Comparison of ENCODE assay signal across 9 cellular contexts in genomic region chr3:161310649-161311423, GRCh38.
DNase-seq lines count a peak whose midpoint lies in the region; ATAC-seq lines count a peak whose summit lies in the region.
"Had no signal": no experiment of that assay in that cellular context is flagged by ENCODE, and none has a peak within 500 bp of the region (broad histone marks: within the 10 kb centered on the region; RNA-seq: fewer than 3 reads in every experiment).

No MANE protein-coding gene starts in this region.

- DNase-seq in activated CD4-positive, alpha-beta T cell treated with anti-CD3 and anti-CD28 coated beads for 48 hours = peak; percentile 64
- DNase-seq in stimulated activated CD4-positive, alpha-beta T cell treated with anti-CD3 and anti-CD28 coated beads, Interleukin-1b, Interleukin-23, amount 100 ng/mL, for 48 hours = peak; percentile 54
- no peak for DNase-seq in D341Med (ENCODE audit: low spot score)
- no peak for DNase-seq in islet precursor cell
- DNase-seq in ACHN = no peak
- DNase-seq in NCI-H748 (lab: John Stamatoyannopoulos, UW; ENCODE audit: unreplicated experiment) = no peak

- ATAC-seq in GM18873 (IDR thresholded peaks at IDR 0.05; ENCODE audit: low FRiP score, unreplicated experiment) = peak; percentile 80
- ATAC-seq in HG02970 (IDR thresholded peaks at IDR 0.05; ENCODE audit: low FRiP score, unreplicated experiment) = peak; percentile 72
- ATAC-seq: HCT116 had no signal

- in situ Hi-C loops in ACHN (cut with HindIII; ENCODE audit: low pct_ligation_motif_present, low pct_unique_long_range_greater_than_20kb, low sequenced_read_pairs) = no loop called here

Comparison
In these comparisons a context has a peak if more than half of its experiments do, and no peak if none do; other contexts are left out.
1. DNase-seq: peak in activated CD4-positive, alpha-beta T cell treated with anti-CD3 and anti-CD28 coated beads for 48 hours (single experiment) and stimulated activated CD4-positive, alpha-beta T cell treated with anti-CD3 and anti-CD28 coated beads, Interleukin-1b, Interleukin-23, amount 100 ng/mL, for 48 hours (single experiment); none in D341Med (single experiment), islet precursor cell (single experiment), ACHN (single experiment) and NCI-H748 (single experiment).